ENCODE assay signal across 8 cellular contexts in the genomic region with DNA sequence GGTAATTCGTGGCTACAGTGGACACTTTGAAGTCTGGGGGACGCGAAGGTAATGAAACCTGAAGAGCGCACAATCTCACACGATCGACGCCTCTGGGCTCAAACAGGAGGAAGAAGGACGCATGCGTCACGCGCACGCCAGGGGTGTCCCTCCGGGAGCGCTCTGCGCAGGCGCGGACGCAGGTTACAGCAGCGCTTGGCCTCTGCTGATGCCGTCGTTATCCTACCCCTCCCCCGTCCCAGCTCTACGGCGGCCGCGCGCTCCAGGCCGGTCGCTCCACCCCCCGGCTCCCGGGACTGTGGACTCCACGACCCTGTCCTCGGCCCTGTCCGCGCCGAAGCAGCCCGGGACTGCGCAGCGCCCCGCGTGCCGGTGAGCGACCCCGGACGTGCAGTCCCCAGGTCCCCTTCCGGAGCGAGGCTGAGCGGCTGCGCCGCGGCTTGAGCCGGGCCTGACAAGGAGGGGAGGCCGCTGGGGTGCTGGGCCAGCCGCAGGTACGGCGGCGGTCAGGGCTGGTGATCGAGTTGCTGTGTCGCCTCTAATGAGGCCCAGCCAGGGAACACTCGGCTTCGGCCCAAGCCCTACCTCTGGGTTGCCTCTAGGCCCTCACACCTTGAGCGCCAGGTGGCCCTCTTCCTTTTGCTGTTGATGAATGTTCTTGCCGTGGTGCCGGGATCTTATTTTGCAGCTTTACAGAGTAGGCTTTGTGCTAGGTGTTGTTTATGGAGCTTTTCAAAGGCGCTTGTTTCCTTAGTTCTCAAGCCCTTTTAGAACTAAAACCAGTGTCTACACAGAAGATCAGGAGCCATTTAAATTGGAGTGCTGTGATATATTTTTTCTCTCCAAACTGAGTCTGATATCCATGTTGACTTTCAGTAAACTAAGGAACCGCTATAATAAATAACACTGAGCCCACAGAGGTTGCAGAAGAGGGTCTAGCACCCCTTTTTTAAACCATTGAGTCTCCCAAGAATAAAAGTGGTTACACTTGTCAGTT. TPM values are rescaled to one million over a fixed set of nuclear protein-coding genes. Genes with fewer than 3 reads are reported as not detected.
A peak's percentile ranks its signal among the peaks of the same experiment; 100 is the strongest.
DNase-seq lines count a peak whose midpoint lies in the region; ATAC-seq and TF ChIP-seq lines count a peak whose summit lies in the region.

A gene (plus strand): TSS at position 241 of the 997 bp plus-strand sequence. CDS start 3,517 bp downstream, outside the sequence.

- TF ChIP-seq CTCF in right lobe of liver (IDR thresholded peaks at IDR 0.05) = peak in 2 of 4 donors; percentile 31 to 43

- H3K36me3 Mint-ChIP-seq in activated CD4-positive, alpha-beta memory T cell treated with anti-CD3 and anti-CD28 coated beads, Interleukin-2, amount 10 ng/mL, durations not matched to agents 7 days and 5 days (ENCODE audit: low read depth) = peaks cover 20% of the 10 kb centered on the region

- TF ChIP-seq POLR2A in right lobe of liver (IDR thresholded peaks at IDR 0.05) = peak; percentile 92

- H3K27me3 Mint-ChIP-seq in activated CD4-positive, alpha-beta memory T cell treated with anti-CD3 and anti-CD28 coated beads, Interleukin-2, amount 10 ng/mL, durations not matched to agents 7 days and 5 days = peaks cover 10% of the 10 kb centered on the region

- H3K36me3 ChIP-seq in duodenal mucosa (ENCODE audit: control insufficient read depth in 1 of 2, insufficient read depth in 2 of 2, low read length in 2 of 2) = peaks cover 3 to 5% of the 10 kb centered on the region in 2 donors
- peaks cover 0 to 12% (median 0%) of the 10 kb centered on the region in 4 donors for H3K36me3 ChIP-seq in right lobe of liver

- ATAC-seq in GM19395 (IDR thresholded peaks at IDR 0.05; ENCODE audit: unreplicated experiment) = peak; percentile 94
- peak; percentile 97 for ATAC-seq in HG03565 (IDR thresholded peaks at IDR 0.05; ENCODE audit: unreplicated experiment)
- peak; percentile 93 to 98 (median 96) for ATAC-seq in right lobe of liver

- H3K9ac ChIP-seq in duodenal mucosa (ENCODE audit: low read depth in 1 of 2, low read length in 2 of 2) = peak within 1 kb of the TSS; percentile 70 to 88

- H3K9me3 ChIP-seq in duodenal mucosa (ENCODE audit: control insufficient read depth in 1 of 2, low read length in 2 of 2) (no peaks in the 10 kb centered on the region), right lobe of liver (no peaks in the 10 kb centered on the region)

- peak within 1 kb of the TSS; percentile 97 for H3K27ac Mint-ChIP-seq in activated CD4-positive, alpha-beta memory T cell treated with anti-CD3 and anti-CD28 coated beads, Interleukin-2, amount 10 ng/mL, durations not matched to agents 7 days and 5 days

- 0% methylated on average over 13 of the region's 66 CpGs for WGBS in right lobe of liver (ENCODE audit: insufficient coverage, low coverage, low lambda C conversion rate, missing lambda C conversion rate)

- H3K27ac ChIP-seq in duodenal mucosa (ENCODE audit: low read depth, low read length) (peak within 1 kb of the TSS; percentile 95), right lobe of liver (peak within 1 kb of the TSS; percentile 96 to 99 (median 98))

- intact Hi-C loops in right lobe of liver (cut with DNase I) = no loop called here

- H3K27me3 ChIP-seq in duodenal mucosa (ENCODE audit: control insufficient read depth in 1 of 2, insufficient read depth in 2 of 2, low read length in 2 of 2) (no peaks in the 10 kb centered on the region), right lobe of liver (no peaks in the 10 kb centered on the region)

- peaks cover 26% of the 10 kb centered on the region for H3K4me1 Mint-ChIP-seq in activated CD4-positive, alpha-beta memory T cell treated with anti-CD3 and anti-CD28 coated beads, Interleukin-2, amount 10 ng/mL, durations not matched to agents 7 days and 5 days

- POLR2A ChIA-PET in activated CD4-positive, alpha-beta memory T cell treated with anti-CD3 and anti-CD28 coated beads, Interleukin-2, amount 10 ng/mL, durations not matched to agents 7 days and 5 days (lab: Charles Lee) = interaction anchor here (0.8 to 3.0 kb wide), 22 partner anchors 8 to 1779 kb away, joined by 3 to 35 read pairs (median 4); a partner anchor contains a TSS

- H3K4me1 ChIP-seq in duodenal mucosa (ENCODE audit: control insufficient read depth in 1 of 2, insufficient read depth in 2 of 2, low read length in 2 of 2) (peaks cover 6 to 10% of the 10 kb centered on the region in 2 donors), right lobe of liver (peaks cover 0 to 11% (median 0%) of the 10 kb centered on the region in 4 donors)

- peak within 1 kb of the TSS; percentile 79 for H3K4me3 Mint-ChIP-seq in activated CD4-positive, alpha-beta memory T cell treated with anti-CD3 and anti-CD28 coated beads, Interleukin-2, amount 10 ng/mL, durations not matched to agents 7 days and 5 days

- CTCF ChIA-PET in activated CD4-positive, alpha-beta memory T cell treated with anti-CD3 and anti-CD28 coated beads, Interleukin-2, amount 10 ng/mL, durations not matched to agents 7 days and 5 days (lab: Charles Lee) = interaction anchor here (0.7 to 2.0 kb wide), 10 partner anchors 12 to 146 kb away, joined by 3 to 5 read pairs (median 4); no protein-coding TSS in a partner anchor

- H3K4me3 ChIP-seq in duodenal mucosa (ENCODE audit: low read depth in 1 of 2, low read length in 2 of 2) (peak within 1 kb of the TSS; percentile 79 to 93), right lobe of liver (peak within 1 kb of the TSS; percentile 72 to 74 (median 73))

- H3K9me3 Mint-ChIP-seq in activated CD4-positive, alpha-beta memory T cell treated with anti-CD3 and anti-CD28 coated beads, Interleukin-2, amount 10 ng/mL, durations not matched to agents 7 days and 5 days = no peaks in the 10 kb centered on the region

- peak; percentile 98 for DNase-seq in CD1c-positive myeloid dendritic cell (ENCODE audit: extremely low spot score)
- DNase-seq in NCI-H748 treated with DMSO at 0.1 percent for 48 hours (lab: John Stamatoyannopoulos, UW) = peak; percentile 91
- peak; percentile 98 for DNase-seq in activated CD4-positive, alpha-beta memory T cell treated with anti-CD3 and anti-CD28 coated beads, Interleukin-2, amount 10 ng/mL, durations not matched to agents 7 days and 5 days
- DNase-seq in right lobe of liver = peak; percentile 98 to 99 (median 99)
- peak; percentile 97 to 98 for DNase-seq in stimulated activated CD4-positive, alpha-beta T cell treated with anti-CD3 and anti-CD28 coated beads, Interleukin-4, amount 100 ng/mL, for 4 hours

RNA-seq across cellular contexts. Expression of the gene that starts here (rescaled TPM):
- 10 to 100 TPM; 29.0 to 31.2 TPM for total RNA-seq in activated CD4-positive, alpha-beta memory T cell treated with anti-CD3 and anti-CD28 coated beads, Interleukin-2, amount 10 ng/mL, durations not matched to agents 7 days and 5 days
- total RNA-seq in right lobe of liver = 10 to 100 TPM; 26.9 to 64.5 (median 31.7) TPM

Comparison
In these comparisons a context has a peak if more than half of its experiments do, and no peak if none do; other contexts are left out.
1. Peak in every context shown above with its lines: DNase-seq, ATAC-seq, H3K4me3 ChIP-seq and H3K27ac ChIP-seq.